ENCODE assay signal across 18 cellular contexts in the genomic region with DNA sequence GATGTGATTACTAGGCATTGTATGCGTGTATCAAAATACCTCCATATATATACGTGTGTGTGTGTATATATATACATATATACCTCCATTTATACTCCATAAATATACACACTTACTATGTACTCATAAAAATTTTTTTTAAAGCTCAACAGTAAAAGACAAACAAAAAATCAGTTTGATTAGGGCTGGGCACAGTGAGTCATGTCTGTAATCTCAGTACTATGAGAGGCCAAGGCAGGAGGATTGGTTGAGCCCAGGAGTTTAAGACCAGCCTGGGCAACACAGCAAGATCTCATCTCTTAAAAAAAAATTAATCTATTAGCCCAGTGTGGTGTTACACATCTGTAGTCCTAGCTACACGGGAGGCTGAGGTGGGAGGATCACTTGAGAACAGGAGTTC. TPM values are rescaled to one million over a fixed set of nuclear protein-coding genes. Genes with fewer than 3 reads are reported as not detected.
A peak's percentile ranks its signal among the peaks of the same experiment; 100 is the strongest.
DNase-seq lines count a peak whose midpoint lies in the region; ATAC-seq and TF ChIP-seq lines count a peak whose summit lies in the region.
"Had no signal": no experiment of that assay in that cellular context is flagged by ENCODE, and none has a peak within 500 bp of the region (broad histone marks: within the 10 kb centered on the region; RNA-seq: fewer than 3 reads in every experiment).

No MANE protein-coding gene starts in this region.

- H3K9me3 ChIP-seq in IMR-90 (ENCODE audit: control insufficient read depth, insufficient read depth, low read length) = no peaks in the 10 kb centered on the region
- H3K9me3 ChIP-seq: A549, Caco-2 had no signal

- H3K23ac ChIP-seq in IMR-90 (ENCODE audit: low read depth, low read length) = no peak overlapping the region

- dilution Hi-C loops in IMR-90 (cut with HindIII; ENCODE audit: low sequenced_read_pairs, unreplicated experiment) = no loop called here

- ATAC-seq in IMR-90 (ENCODE audit: low read depth) (0 out of 2 replicates have a peak, but pooled peaks have one; percentile 27), left colon (peak; percentile 91)
- ATAC-seq: A549, GM12878, GM23338 had no signal

- in situ Hi-C loops in IMR-90 (cut with MboI; ENCODE audit: low sequenced_read_pairs) = no loop called here

- no peak overlapping the region for H4K8ac ChIP-seq in IMR-90 (ENCODE audit: low read depth in 2 of 2, low read length in 2 of 2)

- no peak overlapping the region for H3K4me3 ChIP-seq in IMR-90 (ENCODE audit: insufficient read depth, low read depth, low read length)
- H3K4me3 ChIP-seq: A549, GM12878, GM23338 had no signal

- H4K20me1 ChIP-seq in IMR-90 (ENCODE audit: insufficient read depth, low read length) = no peaks in the 10 kb centered on the region

- peak; percentile 3 for DNase-seq in DMS53 (lab: John Stamatoyannopoulos, UW)
- DNase-seq in DMS53 treated with DMSO at 0.1 percent for 48 hours (lab: John Stamatoyannopoulos, UW; ENCODE audit: unreplicated experiment) = no peak
- DNase-seq in IMR-90 = no peak
- no peak for DNase-seq in left colon
- no peak for DNase-seq in HT-29 (ENCODE audit: low spot score)
- no peak for DNase-seq in GM19238 (ENCODE audit: insufficient read length, low spot score)
- DNase-seq in activated effector memory CD4-positive, alpha-beta T cell treated with anti-CD3 and anti-CD28 coated beads, Interleukin-2, amount 50 U/mL, for 16 hours = no peak
- DNase-seq: AML-193; Caco-2; CD4-positive, alpha-beta T cell; HCEC 1CT had no signal

- no peak overlapping the region for H2BK120ac ChIP-seq in IMR-90 (ENCODE audit: low read depth, low read length)

- H4K91ac ChIP-seq in IMR-90 (ENCODE audit: insufficient read depth, low read depth, low read length) = no peak overlapping the region

- H2AK5ac ChIP-seq in IMR-90 (ENCODE audit: low read depth, low read length) = peak overlapping the region; percentile 17; the same call in 1 of the 2 replicates

- H2BK5ac ChIP-seq in IMR-90 (ENCODE audit: low read depth, low read length, poor library complexity, severe bottlenecking) = no peak overlapping the region

- H3K14ac ChIP-seq in IMR-90 (replicated peaks; ENCODE audit: low read depth, low read length) = no peak overlapping the region

- H2AFZ ChIP-seq in IMR-90 (replicated peaks; ENCODE audit: low read length, poor library complexity) = no peak overlapping the region
- H2AFZ ChIP-seq: GM23338 had no signal

- no peak for TF ChIP-seq POLR2A in IMR-90 (IDR thresholded peaks at IDR 0.05; ENCODE audit: low read depth, low read length)

- POLR2A ChIA-PET in IMR-90 (lab: Charles Lee; ENCODE audit: unreplicated experiment) = no interaction called here

- H3K27me3 ChIP-seq in IMR-90 (ENCODE audit: control insufficient read depth, insufficient read depth, low read length) = no peaks in the 10 kb centered on the region

- H3K4ac ChIP-seq in IMR-90 (ENCODE audit: low read depth, low read length) = no peak overlapping the region

- intact Hi-C loops in IMR-90 (cut with micrococcal nuclease) = no loop called here
- intact Hi-C loops in left colon (cut with DNase I, micrococcal nuclease) = no loop called here

- H2BK20ac ChIP-seq in IMR-90 (ENCODE audit: low read depth, low read length) = no peak overlapping the region

- no peak overlapping the region for H4K5ac ChIP-seq in IMR-90 (ENCODE audit: low read depth, low read length)

- WGBS in IMR-90 (ENCODE audit: extremely low coverage in 2 of 2, insufficient read length in 1 of 2), 2 experiments = no CpG with 5 or more reads among the region's 3 CpGs

- peaks cover 19 to 22% of the 10 kb centered on the region in 2 experiments for H3K79me1 ChIP-seq in IMR-90 (ENCODE audit: low read depth in 1 of 2, low read length in 2 of 2)

- no peak overlapping the region; the same call in 2 of the 3 replicates for H2BK15ac ChIP-seq in IMR-90 (ENCODE audit: low read depth, low read length)

- no peaks in the 10 kb centered on the region; the same call in 1 of the 2 replicates for H3K9me1 ChIP-seq in IMR-90 (ENCODE audit: insufficient read depth, low read length)

- no peak overlapping the region for H2AK9ac ChIP-seq in IMR-90 (replicated peaks; ENCODE audit: low read depth, low read length, poor library complexity)

- H3K9ac ChIP-seq in IMR-90 (ENCODE audit: low read depth, low read length) = no peak overlapping the region
- H3K9ac ChIP-seq: KMS-11 had no signal

- no peak overlapping the region for H3K56ac ChIP-seq in IMR-90 (ENCODE audit: extremely low read depth, insufficient read depth, low read length)

- no peak overlapping the region for H3K18ac ChIP-seq in IMR-90 (ENCODE audit: low read depth, low read length)

- CTCF ChIA-PET in IMR-90 (lab: Yijun Ruan, JAX) = interaction anchor here (0.6 to 1.0 kb wide), 4 partner anchors 103 to 249 kb away, joined by 4 to 5 read pairs (median 5); no protein-coding TSS in a partner anchor

- H3K4me2 ChIP-seq in IMR-90 (ENCODE audit: low read depth, low read length) = no peak overlapping the region
- H3K4me2 ChIP-seq: A549, GM23338, KMS-11 had no signal

- no peak overlapping the region for H3K27ac ChIP-seq in IMR-90 (ENCODE audit: insufficient read depth, low read length)
- H3K27ac ChIP-seq: 22Rv1, A549, C4-2B, KMS-11 had no signal

- no peaks in the 10 kb centered on the region for H3K36me3 ChIP-seq in IMR-90 (ENCODE audit: control insufficient read depth, insufficient read depth, low read length)

- no peak for TF ChIP-seq CTCF in IMR-90 (conservative IDR thresholded peaks at IDR 0.05; ENCODE audit: low read depth, low read length)

- BruUV-seq in IMR-90 (replicated peaks; lab: Mats Ljungman, UMichigan) = no TSS peak

- peaks cover 4% of the 10 kb centered on the region; the same call in 1 of the 2 replicates for H3K4me1 ChIP-seq in IMR-90 (ENCODE audit: control insufficient read depth, insufficient read depth, low read length)
- H3K4me1 ChIP-seq: A549, Caco-2 had no signal

- TF ChIP-seq RAD21 in IMR-90 (IDR thresholded peaks at IDR 0.05; ENCODE audit: low read length) = no peak

TF ChIP-seq in IMR-90, 13 proteins besides CTCF, POLR2A, EP300 and RAD21:
- TF ChIP-seq FOS (IDR thresholded peaks at IDR 0.05; ENCODE audit: low read depth, low read length) (no peak), MAZ (IDR thresholded peaks at IDR 0.05; ENCODE audit: borderline replicate concordance, low read depth, low read length) (no peak), RCOR1 (IDR thresholded peaks at IDR 0.05; ENCODE audit: insufficient replicate concordance, low read length) (no peak), RFX5 (IDR thresholded peaks at IDR 0.05; ENCODE audit: low read depth, low read length) (no peak), MXI1 (IDR thresholded peaks at IDR 0.05; ENCODE audit: borderline replicate concordance, low read depth, low read length) (no peak), CEBPB (IDR thresholded peaks at IDR 0.05; ENCODE audit: low read depth, low read length) (no peak), ELK1 (IDR thresholded peaks at IDR 0.05; ENCODE audit: borderline replicate concordance, low read depth, low read length) (no peak), MAFK (IDR thresholded peaks at IDR 0.05; ENCODE audit: low read depth, low read length) (no peak)
TF ChIP-seq in IMR-90: peak in this region for 0.

RNA-seq across cellular contexts. Expression of gene PDSS2, which starts 24.6 kb away (rescaled TPM):
- total RNA-seq in IMR-90 (2012; rRNA removed) (8.6 and 8.9 TPM in 2 replicates), left colon (10 to 100 TPM; 22.5 to 29.4 TPM)
- polyA plus RNA-seq in IMR-90 (2012; rRNA removed) = 9.2 and 10.1 TPM in 2 replicates
- polyA plus RNA-seq in IMR-90 (2012; cell fraction: cytosol; rRNA removed) = 6.2 and 8.7 TPM in 2 replicates
- polyA plus RNA-seq in IMR-90 (2012; cell fraction: nucleus; rRNA removed; ENCODE audit: low replicate concordance) = 4.5 and 4.9 TPM in 2 replicates
- total RNA-seq in HT-29 (2014; rRNA removed; shearing (Covaris generic)) = 9.2 and 9.3 TPM in 2 replicates

RNA-seq across cellular contexts. Expression of gene SOBP, which starts 55.1 kb away (rescaled TPM):
- total RNA-seq in IMR-90 (2012; rRNA removed) (0.72 and 1.1 TPM in 2 replicates), left colon (1 to 10 TPM in 1 of 2 donors, under 1 TPM in 1; 0.70 to 4.6 TPM)
- 0.60 and 0.99 TPM in 2 replicates for polyA plus RNA-seq in IMR-90 (2012; rRNA removed)
- 0.15 and 1.0 TPM in 2 replicates for polyA plus RNA-seq in IMR-90 (2012; cell fraction: cytosol; rRNA removed)
- 1.8 and 2.6 TPM in 2 replicates for polyA plus RNA-seq in IMR-90 (2012; cell fraction: nucleus; rRNA removed; ENCODE audit: low replicate concordance)
- 0.08 and 0.13 TPM in 2 replicates for total RNA-seq in HT-29 (2014; rRNA removed; shearing (Covaris generic))
- total RNA-seq: Caco-2 had no signal
- polyA plus RNA-seq: BJ had no signal
